2 cellular contexts compared by ENCODE assay signal in genomic region chr16:88421871-88422433, GRCh38.
TF ChIP-seq lines count a peak whose summit lies in the region.

No MANE protein-coding gene starts in this region.

TF ChIP-seq in HEK293, 187 proteins besides CTCF, POLR2A, EP300 and RAD21:
- TF ChIP-seq ZFHX2 (tag by site-specific recombination; conservative IDR thresholded peaks at IDR 0.05) (peak; percentile 100), ZNF10 (tag by site-specific recombination; IDR thresholded peaks at IDR 0.05) (no peak), ZNF366 (tag by site-specific recombination; conservative IDR thresholded peaks at IDR 0.05) (0 out of 2 replicates have a peak, but pooled peaks have one; percentile 49), EGR2 (tag by site-specific recombination; IDR thresholded peaks at IDR 0.05; ENCODE audit: low read depth) (peak; percentile 100), ZNF140 (tag by site-specific recombination; IDR thresholded peaks at IDR 0.05) (no peak)

TF ChIP-seq in K562, 482 proteins besides CTCF, POLR2A, EP300 and RAD21:
- TF ChIP-seq EGR1 (conservative IDR thresholded peaks at IDR 0.05): peak; percentile 67
- no peak for TF ChIP-seq CBFA2T3 (IDR thresholded peaks at IDR 0.05)
- TF ChIP-seq SRF (CRISPR knock-in tag; IDR thresholded peaks at IDR 0.05): no peak
TF ChIP-seq in K562: peak in this region for 1.
